20 cellular contexts compared by ENCODE assay signal in the genomic region with DNA sequence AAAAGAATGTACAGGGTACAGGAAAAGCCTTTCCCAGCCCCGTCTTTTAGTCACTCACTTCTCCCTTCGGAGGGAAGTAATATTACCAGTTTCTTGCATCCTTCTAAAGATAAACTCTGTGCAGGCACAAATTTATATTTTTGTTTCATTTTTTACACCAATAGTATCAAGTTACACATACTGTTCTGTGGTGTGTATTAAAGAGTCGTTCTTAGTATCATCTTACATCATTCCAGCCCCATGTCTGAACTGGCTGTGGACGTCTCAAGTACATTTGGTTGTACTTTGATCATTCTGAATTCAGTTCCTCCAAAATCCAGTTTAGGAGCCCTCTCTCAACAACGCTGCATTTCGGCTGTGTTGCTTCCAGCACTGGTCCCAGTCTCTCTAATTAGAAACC.
DNase-seq lines count a peak whose midpoint lies in the region; ATAC-seq and TF ChIP-seq lines count a peak whose summit lies in the region.
"Had no signal": no experiment of that assay in that cellular context is flagged by ENCODE, and none has a peak within 500 bp of the region (broad histone marks: within the 10 kb centered on the region; RNA-seq: fewer than 3 reads in every experiment).

No MANE protein-coding gene starts in this region.

- H3K27me3 ChIP-seq in SK-N-SH (ENCODE audit: insufficient read depth): no peaks in the 10 kb centered on the region
- H3K27me3 ChIP-seq: SJSA1, vagina had no signal

- CTCF ChIA-PET in SK-N-SH (lab: Yijun Ruan, JAX): no interaction called here

- no peaks in the 10 kb centered on the region for H3K9me2 ChIP-seq in SK-N-SH

- H3K4me1 ChIP-seq in SK-N-SH (ENCODE audit: control insufficient read depth in 1 of 2, insufficient read depth in 2 of 2, low read depth in 1 of 2, low read length in 1 of 2): 0 out of 4 replicates have a peak, but pooled peaks cover 0 to 3% of the 10 kb centered on the region in 2 experiments
- H3K4me1 ChIP-seq: A549, SJSA1, vagina had no signal

- H3K79me2 ChIP-seq in SK-N-SH (ENCODE audit: insufficient read depth): no peaks in the 10 kb centered on the region

- peaks cover 0 to 3% of the 10 kb centered on the region in 2 experiments for H3K36me3 ChIP-seq in SK-N-SH (replicated peaks in 1 of 2; ENCODE audit: control insufficient read depth in 1 of 2, insufficient read depth in 2 of 2, low read length in 1 of 2)
- H3K36me3 ChIP-seq: SJSA1 had no signal

- H3K4me2 ChIP-seq in SK-N-SH: no peak overlapping the region
- H3K4me2 ChIP-seq: A549 had no signal

- no peak for TF ChIP-seq EP300 in SK-N-SH (IDR thresholded peaks at IDR 0.05; ENCODE audit: borderline replicate concordance in 1 of 2, low read depth in 1 of 2, low read length in 1 of 2)

- peak; percentile 94 for ATAC-seq in SK-N-SH treated with all-trans-retinoic acid at 6 μM for 48 hours
- ATAC-seq: A549; activated CD4-positive, alpha-beta T cell treated with anti-CD3 and anti-CD28 coated beads for 36 hours; effector memory CD8-positive, alpha-beta T cell; GM12878 had no signal

- no peaks in the 10 kb centered on the region for H3F3A ChIP-seq in SK-N-SH (replicated peaks; ENCODE audit: insufficient read depth)

- intact Hi-C loops in head of caudate nucleus (cut with DNase I): no loop called here

- no peak overlapping the region for H3K9ac ChIP-seq in SK-N-SH

- H3K4me3 ChIP-seq in SK-N-SH (ENCODE audit: low read depth in 2 of 2, low read length in 1 of 2): no peak overlapping the region
- H3K4me3 ChIP-seq: A549, GM12878, lung, SJSA1, vagina had no signal

- H3K27ac ChIP-seq in SK-N-SH (ENCODE audit: low read depth in 2 of 2, low read length in 1 of 2): no peak overlapping the region
- H3K27ac ChIP-seq: A549, SJSA1, vagina had no signal

- H4K20me1 ChIP-seq in SK-N-SH (ENCODE audit: insufficient read depth): no peaks in the 10 kb centered on the region

- DNase-seq in SK-N-SH (no peak), amniotic stem cell (lab: John Stamatoyannopoulos, UW) (peak; percentile 48), fibroblast of peridontal ligament (ENCODE audit: extremely low read depth) (peak; percentile 63), smooth muscle cell of the brain vasculature (ENCODE audit: low read depth, low spot score) (peak; percentile 12), DMS79 treated with DMSO at 0.1 percent for 48 hours (lab: John Stamatoyannopoulos, UW) (no peak), anterior cingulate cortex (lab: John Stamatoyannopoulos, UW) (no peak), head of caudate nucleus (no peak)
- DNase-seq: activated CD4-positive, alpha-beta T cell treated with anti-CD3 and anti-CD28 coated beads for 36 hours; activated naive CD4-positive, alpha-beta T cell treated with Interleukin-2 at 50 U/mL for 16 hours; effector memory CD8-positive, alpha-beta T cell; KG1; NCI-H1436 treated with DMSO at 0.1 percent for 48 hours; NCI-H446 treated with DMSO at 0.1 percent for 48 hours; nephron progenitor cell had no signal

- 75% methylated on average over 6 of the region's 6 CpGs for WGBS in SK-N-SH (ENCODE audit: low lambda C conversion rate)

- no peak for TF ChIP-seq RAD21 in SK-N-SH (IDR thresholded peaks at IDR 0.05; ENCODE audit: low read length)

- no peaks in the 10 kb centered on the region for H3K9me3 ChIP-seq in SK-N-SH
- H3K9me3 ChIP-seq: A549, SJSA1, vagina had no signal

- no peak overlapping the region for H2AFZ ChIP-seq in SK-N-SH (ENCODE audit: low read depth)

- POLR2A ChIA-PET in SK-N-SH (lab: Yijun Ruan, JAX): no interaction called here

- no peak for TF ChIP-seq CTCF in SK-N-SH (IDR thresholded peaks at IDR 0.05)

TF ChIP-seq in SK-N-SH treated with all-trans-retinoic acid at 6 μM for 48 hours, 23 proteins besides CTCF, POLR2A, EP300 and RAD21 (continues in another document):
- TF ChIP-seq CSDC2 (CRISPR knock-in tag; IDR thresholded peaks at IDR 0.05) (no peak), ARNTL (CRISPR knock-in tag; IDR thresholded peaks at IDR 0.05; ENCODE audit: borderline replicate concordance, low read depth) (no peak), ZNF565 (CRISPR knock-in tag; conservative IDR thresholded peaks at IDR 0.05; ENCODE audit: low read depth) (no peak), RARB (CRISPR knock-in tag; IDR thresholded peaks at IDR 0.05) (no peak), SNAI2 (CRISPR knock-in tag; IDR thresholded peaks at IDR 0.05) (no peak), CSRNP3 (CRISPR knock-in tag; IDR thresholded peaks at IDR 0.05) (no peak), ISL1 (CRISPR knock-in tag; IDR thresholded peaks at IDR 0.05) (no peak), ESRRG (CRISPR knock-in tag; IDR thresholded peaks at IDR 0.05) (no peak)
- TF ChIP-seq, protein P1, sequence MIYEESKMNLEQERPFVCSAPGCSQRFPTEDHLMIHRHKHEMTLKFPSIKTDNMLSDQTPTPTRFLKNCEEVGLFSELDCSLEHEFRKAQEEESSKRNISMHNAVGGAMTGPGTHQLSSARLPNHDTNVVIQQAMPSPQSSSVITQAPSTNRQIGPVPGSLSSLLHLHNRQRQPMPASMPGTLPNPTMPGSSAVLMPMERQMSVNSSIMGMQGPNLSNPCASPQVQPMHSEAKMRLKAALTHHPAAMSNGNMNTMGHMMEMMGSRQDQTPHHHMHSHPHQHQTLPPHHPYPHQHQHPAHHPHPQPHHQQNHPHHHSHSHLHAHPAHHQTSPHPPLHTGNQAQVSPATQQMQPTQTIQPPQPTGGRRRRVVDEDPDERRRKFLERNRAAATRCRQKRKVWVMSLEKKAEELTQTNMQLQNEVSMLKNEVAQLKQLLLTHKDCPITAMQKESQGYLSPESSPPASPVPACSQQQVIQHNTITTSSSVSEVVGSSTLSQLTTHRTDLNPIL (CRISPR knock-in tag; IDR thresholded peaks at IDR 0.05; ENCODE audit: low read depth): no peak

TF ChIP-seq in SK-N-SH, 30 proteins besides CTCF, POLR2A, EP300 and RAD21:
- TF ChIP-seq SMC3 (IDR thresholded peaks at IDR 0.05; ENCODE audit: low read depth, low read length) (no peak), TCF12 (IDR thresholded peaks at IDR 0.05) (no peak), CHD2 (IDR thresholded peaks at IDR 0.05; ENCODE audit: low read length, partially characterized antibody) (no peak), YY1 (IDR thresholded peaks at IDR 0.05; ENCODE audit: low read depth) (no peak), NFIC (IDR thresholded peaks at IDR 0.05; ENCODE audit: borderline replicate concordance) (no peak), TAF1 (IDR thresholded peaks at IDR 0.05; ENCODE audit: borderline replicate concordance, low read depth, low read length) (no peak), NRF1 (IDR thresholded peaks at IDR 0.05; ENCODE audit: low read depth, low read length) (no peak), GATA2 (CRISPR knock-in tag; IDR thresholded peaks at IDR 0.05) (no peak), FOSL2 (IDR thresholded peaks at IDR 0.05; ENCODE audit: borderline replicate concordance, low read depth) (no peak), ELF1 (IDR thresholded peaks at IDR 0.05) (no peak), RCOR1 (IDR thresholded peaks at IDR 0.05; ENCODE audit: low read length) (no peak), PBX3 (IDR thresholded peaks at IDR 0.05) (no peak), JUND (IDR thresholded peaks at IDR 0.05) (no peak), RXRA (IDR thresholded peaks at IDR 0.05; ENCODE audit: borderline replicate concordance, low read depth) (no peak), USF2 (IDR thresholded peaks at IDR 0.05; ENCODE audit: borderline replicate concordance, low read depth, low read length) (no peak), POLR2AphosphoS5 (IDR thresholded peaks at IDR 0.05; ENCODE audit: low read depth, low read length) (no peak), RFX5 (IDR thresholded peaks at IDR 0.05; ENCODE audit: low read length) (no peak), EZH2phosphoT487 (IDR thresholded peaks at IDR 0.05; ENCODE audit: borderline replicate concordance, low read depth) (no peak), GABPA (IDR thresholded peaks at IDR 0.05; ENCODE audit: low read depth) (no peak)
- TF ChIP-seq, protein P2, sequence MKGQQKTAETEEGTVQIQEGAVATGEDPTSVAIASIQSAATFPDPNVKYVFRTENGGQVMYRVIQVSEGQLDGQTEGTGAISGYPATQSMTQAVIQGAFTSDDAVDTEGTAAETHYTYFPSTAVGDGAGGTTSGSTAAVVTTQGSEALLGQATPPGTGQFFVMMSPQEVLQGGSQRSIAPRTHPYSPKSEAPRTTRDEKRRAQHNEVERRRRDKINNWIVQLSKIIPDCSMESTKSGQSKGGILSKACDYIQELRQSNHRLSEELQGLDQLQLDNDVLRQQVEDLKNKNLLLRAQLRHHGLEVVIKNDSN (IDR thresholded peaks at IDR 0.05; ENCODE audit: borderline replicate concordance, low read depth): no peak

Comparison
In these comparisons a context has a peak if more than half of its experiments do, and no peak if none do; other contexts are left out.
1. DNase-seq: peak in amniotic stem cell (single experiment), fibroblast of peridontal ligament (single experiment) and smooth muscle cell of the brain vasculature (single experiment); none in SK-N-SH (single experiment), DMS79 treated with DMSO at 0.1 percent for 48 hours (single experiment), anterior cingulate cortex (0 of 58) and head of caudate nucleus (0 of 42).